ENCODE assay signal across 8 cellular contexts in the genomic region with DNA sequence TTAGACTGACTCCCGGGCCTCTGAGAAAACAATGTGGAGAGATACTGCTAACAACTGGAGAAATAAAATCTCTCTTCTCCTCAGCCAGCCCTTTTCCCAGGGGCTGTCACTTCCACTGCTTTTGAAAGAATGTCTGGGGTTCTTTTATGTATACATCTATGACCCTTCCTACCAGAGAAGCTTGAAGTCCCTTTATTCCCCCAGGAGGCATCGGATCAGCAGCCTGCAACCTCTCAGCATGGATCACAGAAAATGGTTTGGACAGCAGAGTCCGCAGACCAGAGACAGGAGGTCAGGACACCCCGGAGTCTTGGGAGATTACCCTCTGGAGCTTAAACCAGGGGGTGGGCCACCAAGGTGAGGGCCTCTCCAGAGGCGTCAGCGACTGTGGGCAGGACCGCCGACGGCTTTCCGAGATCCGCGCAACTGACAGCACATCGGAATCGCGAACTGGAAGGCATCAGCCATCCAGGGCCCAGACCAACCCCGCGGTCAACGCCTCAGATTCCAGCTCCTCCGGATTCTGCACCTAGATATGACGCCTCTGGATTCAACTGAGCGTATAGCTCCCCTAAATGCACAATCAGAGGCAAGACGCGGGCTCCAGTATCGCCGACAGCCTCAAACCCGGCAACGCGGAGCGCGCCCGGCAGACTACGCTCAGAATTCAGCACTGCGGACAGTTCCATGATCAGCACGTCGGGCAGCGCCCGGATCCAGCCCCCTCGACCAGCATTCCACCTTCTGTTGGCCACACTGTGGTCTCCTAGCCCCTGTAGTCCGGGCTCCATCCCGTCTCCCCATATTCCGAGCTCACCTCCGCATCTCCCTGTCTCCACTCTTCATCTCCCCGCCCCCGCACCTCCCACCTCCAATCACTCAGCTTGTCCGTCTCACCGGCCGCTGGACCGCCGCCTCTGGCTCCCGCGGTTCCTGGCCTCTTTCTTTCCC. TPM values are rescaled to one million over a fixed set of nuclear protein-coding genes. Genes with fewer than 3 reads are reported as not detected.
DNase-seq lines count a peak whose midpoint lies in the region; ATAC-seq and TF ChIP-seq lines count a peak whose summit lies in the region.

No MANE protein-coding gene starts in this region.

- ATAC-seq in PC-3 (no peak), GM18511 (IDR thresholded peaks at IDR 0.05; ENCODE audit: unreplicated experiment) (no peak)

- no peaks in the 10 kb centered on the region for H4K20me1 ChIP-seq in PC-3 (ENCODE audit: low read length)

- no peak overlapping the region for H3K27ac Mint-ChIP-seq in activated CD4-positive, alpha-beta memory T cell treated with anti-CD3 and anti-CD28 coated beads for 36 hours

- TF ChIP-seq CTCF in HFF-Myc (IDR thresholded peaks at IDR 0.05; ENCODE audit: low read depth, low read length, missing control alignments) (no peak), PC-3 (conservative IDR thresholded peaks at IDR 0.05; ENCODE audit: low read depth, low read length) (no peak)

- no peak overlapping the region for H3K4me2 ChIP-seq in PC-3 (ENCODE audit: low read length)

- H3K4me3 ChIP-seq in HFF-Myc (replicated peaks; ENCODE audit: low read depth, low read length) (no peak overlapping the region), PC-3 (ENCODE audit: low read length) (no peak overlapping the region)

- no peaks in the 10 kb centered on the region for H3K36me3 ChIP-seq in PC-3 (ENCODE audit: low read depth, low read length)

- H3K27ac ChIP-seq in PC-3 (ENCODE audit: low read length): no peak overlapping the region

- no peak overlapping the region for H3K9ac ChIP-seq in PC-3 (ENCODE audit: low read length)

- H3K27me3 Mint-ChIP-seq in activated CD4-positive, alpha-beta memory T cell treated with anti-CD3 and anti-CD28 coated beads for 36 hours: peaks cover 62% of the 10 kb centered on the region

- peaks cover 19% of the 10 kb centered on the region for H3K4me1 Mint-ChIP-seq in activated CD4-positive, alpha-beta memory T cell treated with anti-CD3 and anti-CD28 coated beads for 36 hours (ENCODE audit: low read depth)

- no peak overlapping the region for H3K4me3 Mint-ChIP-seq in activated CD4-positive, alpha-beta memory T cell treated with anti-CD3 and anti-CD28 coated beads for 36 hours

- H3K9me2 ChIP-seq in PC-3 (replicated peaks; ENCODE audit: low read length): no peaks in the 10 kb centered on the region

- H3K9me3 ChIP-seq in PC-3 (ENCODE audit: low read length): no peaks in the 10 kb centered on the region

- no TSS peak for BruUV-seq in PC-3 (replicated peaks; lab: Mats Ljungman, UMichigan)

- no peaks in the 10 kb centered on the region for H3K79me2 ChIP-seq in PC-3 (ENCODE audit: low read length)

- CTCF ChIA-PET in activated CD4-positive, alpha-beta memory T cell treated with anti-CD3 and anti-CD28 coated beads for 36 hours (lab: Charles Lee): interaction anchor here (0.9 to 1.0 kb wide), 2 partner anchors 9 to 23 kb away, joined by 3 to 4 read pairs; no protein-coding TSS in a partner anchor
- CTCF ChIA-PET in PC-3 (lab: Charles Lee): no interaction called here

- no peaks in the 10 kb centered on the region for H3K9me3 Mint-ChIP-seq in activated CD4-positive, alpha-beta memory T cell treated with anti-CD3 and anti-CD28 coated beads for 36 hours

- POLR2A ChIA-PET in activated CD4-positive, alpha-beta memory T cell treated with anti-CD3 and anti-CD28 coated beads for 36 hours (lab: Charles Lee): no interaction called here
- POLR2A ChIA-PET in PC-3 (lab: Charles Lee; ENCODE audit: unreplicated experiment): no interaction called here

- H3F3A ChIP-seq in PC-3 (ENCODE audit: low read length, unreplicated experiment): no peaks in the 10 kb centered on the region

- no peaks in the 10 kb centered on the region for H3K36me3 Mint-ChIP-seq in activated CD4-positive, alpha-beta memory T cell treated with anti-CD3 and anti-CD28 coated beads for 36 hours

- H3K4me1 ChIP-seq in PC-3 (ENCODE audit: insufficient read depth, low read length): peaks cover 6% of the 10 kb centered on the region

- in situ Hi-C loops in ACHN (cut with HindIII; ENCODE audit: low pct_ligation_motif_present, low pct_unique_long_range_greater_than_20kb, low sequenced_read_pairs): no loop called here

- intact Hi-C loops in activated CD4-positive, alpha-beta memory T cell treated with anti-CD3 and anti-CD28 coated beads for 36 hours (cut with micrococcal nuclease): no loop called here
- intact Hi-C loops in head of caudate nucleus (cut with DNase I): no loop called here
- intact Hi-C loops in PC-3 (cut with micrococcal nuclease): no loop called here

- H3K27me3 ChIP-seq in PC-3 (ENCODE audit: low read length): peaks cover 45% of the 10 kb centered on the region

- DNase-seq in ACHN: peak; percentile 55
- DNase-seq in HFF-Myc (ENCODE audit: extremely low read depth, low read depth): peak; percentile 21
- DNase-seq in activated CD4-positive, alpha-beta memory T cell treated with anti-CD3 and anti-CD28 coated beads for 36 hours: peak; percentile 66
- peak in 37 of 42 donors; percentile 22 to 80 (median 58) for DNase-seq in head of caudate nucleus
- peak in 2 of 3 experiments; percentile 23 to 37 for DNase-seq in stimulated activated CD4-positive, alpha-beta T cell treated with anti-CD3 and anti-CD28 coated beads, TNF-alpha, amount 100 ng/mL, for 24 hours (ENCODE audit: low read depth in 3 of 3)
- no peak for DNase-seq in PC-3
- DNase-seq in T1000 (lab: John Stamatoyannopoulos, UW): no peak

- H2AFZ ChIP-seq in PC-3 (ENCODE audit: low read length): no peak overlapping the region

RNA-seq across cellular contexts. Expression of gene EPHA10, which starts 0.9 kb away (rescaled TPM):
- total RNA-seq in activated CD4-positive, alpha-beta memory T cell treated with anti-CD3 and anti-CD28 coated beads for 36 hours: under 1 TPM; 0.48 to 0.92 TPM
- total RNA-seq in PC-3 (2014; rRNA removed): 1.8 and 3.5 TPM in 2 replicates

RNA-seq across cellular contexts. Expression of gene MANEAL, which starts 29.6 kb away (rescaled TPM):
- total RNA-seq in activated CD4-positive, alpha-beta memory T cell treated with anti-CD3 and anti-CD28 coated beads for 36 hours: 1 to 10 TPM; 1.5 TPM
- 47.6 and 54.1 TPM in 2 replicates for total RNA-seq in PC-3 (2014; rRNA removed)

RNA-seq across cellular contexts. Expression of gene C1orf122, which starts 43.5 kb away (rescaled TPM):
- total RNA-seq in activated CD4-positive, alpha-beta memory T cell treated with anti-CD3 and anti-CD28 coated beads for 36 hours: 10 to 100 TPM; 18.1 to 19.7 TPM
- total RNA-seq in PC-3 (2014; rRNA removed): 70.1 and 72.5 TPM in 2 replicates

RNA-seq across cellular contexts. Expression of gene YRDC, which starts 43.9 kb away (rescaled TPM):
- total RNA-seq in activated CD4-positive, alpha-beta memory T cell treated with anti-CD3 and anti-CD28 coated beads for 36 hours: 10 to 100 TPM; 34.1 to 36.1 TPM
- total RNA-seq in PC-3 (2014; rRNA removed): 41.8 and 51.9 TPM in 2 replicates

Comparison
In these comparisons a context has a peak if more than half of its experiments do, and no peak if none do; other contexts are left out.
1. DNase-seq: peak in ACHN (single experiment), HFF-Myc (single experiment), activated CD4-positive, alpha-beta memory T cell treated with anti-CD3 and anti-CD28 coated beads for 36 hours (single experiment), head of caudate nucleus (37 of 42) and stimulated activated CD4-positive, alpha-beta T cell treated with anti-CD3 and anti-CD28 coated beads, TNF-alpha, amount 100 ng/mL, for 24 hours (2 of 3); none in PC-3 (single experiment) and T1000 (single experiment).
2. RNA of gene MANEAL, which starts 29.6 kb away (total RNA-seq): 47.6 to 54.1 TPM in PC-3; 1.5 TPM in activated CD4-positive, alpha-beta memory T cell treated with anti-CD3 and anti-CD28 coated beads for 36 hours; every median in the first group is over 10 times any median in the second.